In genomic region chr12:67748761-67749075, GRCh38 we compare ENCODE assay signal across 18 cellular contexts.
DNase-seq lines count a peak whose midpoint lies in the region; ATAC-seq and TF ChIP-seq lines count a peak whose summit lies in the region.
"Had no signal": no experiment of that assay in that cellular context is flagged by ENCODE, and none has a peak within 500 bp of the region (broad histone marks: within the 10 kb centered on the region; RNA-seq: fewer than 3 reads in every experiment).

No MANE protein-coding gene starts in this region.

- intact Hi-C loops in mucosa of descending colon (cut with DNase I, micrococcal nuclease), result no loop called here

- H3K9me3 ChIP-seq in duodenal mucosa (ENCODE audit: control insufficient read depth in 1 of 2, low read length in 2 of 2), result no peaks in the 10 kb centered on the region
- no peaks in the 10 kb centered on the region for H3K9me3 ChIP-seq in mucosa of descending colon
- no peaks in the 10 kb centered on the region for H3K9me3 ChIP-seq in HAP-1
- H3K9me3 ChIP-seq: ascending aorta, esophagus muscularis mucosa, MG63, SK-N-SH had no signal

- peak; percentile 28 for DNase-seq in ACHN
- DNase-seq in LoVo (ENCODE audit: low spot score), result peak; percentile 71
- peak in 1 of 3 donors; percentile 50 for DNase-seq in mucosa of descending colon
- no peak for DNase-seq in HAP-1 (ENCODE audit: low spot score in 2 of 2)
- DNase-seq: activated CD4-positive, alpha-beta T cell treated with anti-CD3 and anti-CD28 coated beads for 4 hours; activated naive CD4-positive, alpha-beta T cell; MG63; natural killer cell; NCI-H2029; NCI-H510A treated with DMSO at 0.1 percent for 48 hours; SK-N-SH had no signal

- H3K27ac ChIP-seq in duodenal mucosa (ENCODE audit: low read depth, low read length), result peak overlapping the region; percentile 2
- H3K27ac ChIP-seq: ascending aorta, coronary artery, esophagus muscularis mucosa had no signal

- TF ChIP-seq CTCF in mucosa of descending colon (IDR thresholded peaks at IDR 0.05), result no peak

- in situ Hi-C loops in ACHN (cut with HindIII; ENCODE audit: low pct_ligation_motif_present, low pct_unique_long_range_greater_than_20kb, low sequenced_read_pairs) (no loop called here), HAP-1 (cut with MboI; ENCODE audit: low sequenced_read_pairs) (no loop called here)

- peaks cover 10 to 29% of the 10 kb centered on the region in 2 donors for H3K4me1 ChIP-seq in duodenal mucosa (ENCODE audit: control insufficient read depth in 1 of 2, insufficient read depth in 2 of 2, low read length in 2 of 2)
- peaks cover 12% of the 10 kb centered on the region for H3K4me1 ChIP-seq in mucosa of descending colon (ENCODE audit: low read depth)
- no peaks in the 10 kb centered on the region for H3K4me1 ChIP-seq in HAP-1
- H3K4me1 ChIP-seq: ascending aorta had no signal

- H3K4me3 ChIP-seq in duodenal mucosa (ENCODE audit: low read depth in 1 of 2, low read length in 2 of 2), result no peak overlapping the region
- H3K4me3 ChIP-seq in mucosa of descending colon, result no peak overlapping the region
- H3K4me3 ChIP-seq in HAP-1, result no peak overlapping the region
- H3K4me3 ChIP-seq: ascending aorta, coronary artery, esophagus muscularis mucosa, MG63 had no signal

- H3K27me3 ChIP-seq in duodenal mucosa (ENCODE audit: control insufficient read depth in 1 of 2, insufficient read depth in 2 of 2, low read length in 2 of 2), result no peaks in the 10 kb centered on the region
- no peaks in the 10 kb centered on the region for H3K27me3 ChIP-seq in HAP-1 (ENCODE audit: low read depth)
- H3K27me3 ChIP-seq: ascending aorta, esophagus muscularis mucosa, MG63 had no signal

- H3K36me3 ChIP-seq in duodenal mucosa (ENCODE audit: control insufficient read depth in 1 of 2, insufficient read depth in 2 of 2, low read length in 2 of 2) (no peaks in the 10 kb centered on the region), mucosa of descending colon (ENCODE audit: low read depth) (no peaks in the 10 kb centered on the region), HAP-1 (replicated peaks) (no peaks in the 10 kb centered on the region)
- H3K36me3 ChIP-seq: ascending aorta, esophagus muscularis mucosa, MG63 had no signal

- no peak overlapping the region for H3K9ac ChIP-seq in duodenal mucosa (ENCODE audit: low read depth in 1 of 2, low read length in 2 of 2)
- H3K9ac ChIP-seq: SK-N-SH had no signal

- ATAC-seq in mucosa of descending colon, result peak; percentile 86
- no peak for ATAC-seq in GM21423 (IDR thresholded peaks at IDR 0.05; ENCODE audit: unreplicated experiment)
- no peak for ATAC-seq in GM21367 (IDR thresholded peaks at IDR 0.05; ENCODE audit: unreplicated experiment)
- no peak for ATAC-seq in GM19395 (IDR thresholded peaks at IDR 0.05; ENCODE audit: unreplicated experiment)
- ATAC-seq: natural killer cell had no signal

Comparison
In these comparisons a context has a peak if more than half of its experiments do, and no peak if none do; other contexts are left out.
1. DNase-seq: peak in ACHN (single experiment) and LoVo (single experiment); none in HAP-1 (0 of 2).